ENCODE assay signal across 2 cellular contexts in the genomic region with DNA sequence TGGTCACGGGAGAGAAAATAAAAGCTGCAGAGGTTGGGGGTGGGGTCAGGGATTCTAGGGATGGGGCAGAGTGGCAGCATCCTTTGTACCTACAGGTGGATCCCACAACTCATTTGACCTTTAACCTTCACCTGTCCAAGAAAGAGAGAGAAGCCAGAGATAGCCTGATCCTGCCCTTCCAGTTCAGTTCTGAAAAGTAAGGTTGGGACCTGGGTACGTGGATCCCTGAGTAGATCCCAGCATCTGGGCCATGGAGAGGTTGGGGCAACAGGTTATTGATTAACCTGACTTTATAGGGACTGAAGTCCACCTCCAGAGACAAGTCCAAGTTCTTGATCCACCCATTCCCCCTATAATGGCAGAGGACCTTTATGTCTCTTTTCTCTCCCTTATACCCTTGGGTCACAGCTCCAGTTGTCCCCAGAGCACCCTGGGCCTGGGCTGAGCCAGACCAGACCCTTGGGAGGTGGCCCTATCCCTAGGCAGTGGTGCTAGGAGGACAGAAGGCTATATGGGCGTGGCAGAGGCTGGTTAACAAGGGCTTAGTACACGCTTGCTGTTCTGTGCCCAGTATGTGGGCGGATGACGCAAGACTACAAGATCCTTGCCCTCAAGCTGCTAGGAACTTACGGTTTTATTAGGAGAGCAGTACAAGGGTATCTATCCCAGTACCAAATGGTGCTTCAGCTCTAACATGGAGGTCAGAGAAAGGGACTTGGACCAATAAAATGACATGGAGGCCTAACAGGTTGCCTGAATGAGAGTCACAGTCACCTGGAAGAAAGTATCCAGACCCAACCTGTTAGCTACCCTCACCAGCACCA.
A peak's percentile ranks its signal among the peaks of the same experiment; 100 is the strongest.
TF ChIP-seq lines count a peak whose summit lies in the region.

No MANE protein-coding gene starts in this region.

TF ChIP-seq in GM12891, 5 proteins besides CTCF, POLR2A, EP300 and RAD21:
- TF ChIP-seq TAF1 (IDR thresholded peaks at IDR 0.05; ENCODE audit: low read depth, low read length) (no peak), POLR2AphosphoS5 (IDR thresholded peaks at IDR 0.05; ENCODE audit: low read depth, low read length) (no peak), SPI1 (IDR thresholded peaks at IDR 0.05; ENCODE audit: low read depth, low read length) (no peak), PAX5 (IDR thresholded peaks at IDR 0.05; ENCODE audit: insufficient read depth, low read length, severe bottlenecking) (no peak), POU2F2 (IDR thresholded peaks at IDR 0.05; ENCODE audit: low read depth, low read length) (no peak)

TF ChIP-seq in H1, 55 proteins besides CTCF, POLR2A, EP300 and RAD21:
- TF ChIP-seq SP2 (IDR thresholded peaks at IDR 0.05; ENCODE audit: low read length) (no peak), TAF7 (optimal IDR thresholded peaks at IDR 0.05; ENCODE audit: borderline replicate concordance, low read depth, low read length) (peak; percentile 48), CEBPB (IDR thresholded peaks at IDR 0.05; ENCODE audit: low read depth, low read length) (peak; percentile 65; the same call in 1 of the 2 replicates), HDAC2 (IDR thresholded peaks at IDR 0.05; ENCODE audit: borderline replicate concordance in 1 of 2, low read depth in 2 of 2, low read length in 2 of 2) (no peak), POLR2AphosphoS5 (IDR thresholded peaks at IDR 0.05; ENCODE audit: low read depth, low read length) (peak; percentile 82)
